In the genomic region with DNA sequence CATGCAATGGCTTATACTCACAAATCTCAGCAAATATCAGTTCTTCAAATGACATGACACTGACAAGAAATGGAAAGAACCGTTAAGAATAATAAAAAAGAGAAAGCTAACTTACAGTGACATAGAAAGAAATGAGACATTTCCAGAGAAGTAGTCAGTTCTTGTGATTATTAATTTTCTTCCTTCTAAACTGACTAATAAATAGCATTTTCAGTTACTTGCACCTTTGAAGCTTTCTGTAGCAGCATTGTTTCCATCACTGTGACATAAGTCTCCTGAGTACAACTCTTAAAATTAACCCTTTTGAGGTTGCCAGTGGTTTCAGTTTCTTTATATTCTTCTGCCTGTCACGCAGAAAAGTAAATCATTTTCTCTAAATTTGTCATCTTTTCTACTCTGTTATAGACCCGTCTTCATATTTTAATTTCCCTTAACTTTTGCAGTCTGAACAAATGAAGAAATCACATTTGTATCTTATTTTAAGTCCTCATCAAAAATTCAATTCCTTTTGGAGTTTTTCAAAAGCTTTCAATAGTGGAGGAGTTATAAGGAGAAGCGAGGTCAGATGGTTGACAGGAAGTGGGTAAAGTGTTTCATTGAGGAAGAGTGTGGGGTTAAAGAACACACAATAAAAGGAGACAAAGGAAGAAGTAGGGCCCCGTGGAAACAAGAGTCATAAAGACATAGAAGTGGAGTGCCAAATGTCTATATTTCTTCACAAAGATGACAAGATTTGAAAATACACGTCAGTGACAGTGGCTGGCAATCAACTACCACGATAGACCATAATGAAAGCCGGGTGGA, we compare ENCODE assay signal across 1 cellular context.
TF ChIP-seq lines count a peak whose summit lies in the region.

No MANE protein-coding gene starts in this region.

TF ChIP-seq in HepG2, 621 proteins besides CTCF, POLR2A, EP300 and RAD21 (continued from another document):
- TF ChIP-seq, protein P1, sequence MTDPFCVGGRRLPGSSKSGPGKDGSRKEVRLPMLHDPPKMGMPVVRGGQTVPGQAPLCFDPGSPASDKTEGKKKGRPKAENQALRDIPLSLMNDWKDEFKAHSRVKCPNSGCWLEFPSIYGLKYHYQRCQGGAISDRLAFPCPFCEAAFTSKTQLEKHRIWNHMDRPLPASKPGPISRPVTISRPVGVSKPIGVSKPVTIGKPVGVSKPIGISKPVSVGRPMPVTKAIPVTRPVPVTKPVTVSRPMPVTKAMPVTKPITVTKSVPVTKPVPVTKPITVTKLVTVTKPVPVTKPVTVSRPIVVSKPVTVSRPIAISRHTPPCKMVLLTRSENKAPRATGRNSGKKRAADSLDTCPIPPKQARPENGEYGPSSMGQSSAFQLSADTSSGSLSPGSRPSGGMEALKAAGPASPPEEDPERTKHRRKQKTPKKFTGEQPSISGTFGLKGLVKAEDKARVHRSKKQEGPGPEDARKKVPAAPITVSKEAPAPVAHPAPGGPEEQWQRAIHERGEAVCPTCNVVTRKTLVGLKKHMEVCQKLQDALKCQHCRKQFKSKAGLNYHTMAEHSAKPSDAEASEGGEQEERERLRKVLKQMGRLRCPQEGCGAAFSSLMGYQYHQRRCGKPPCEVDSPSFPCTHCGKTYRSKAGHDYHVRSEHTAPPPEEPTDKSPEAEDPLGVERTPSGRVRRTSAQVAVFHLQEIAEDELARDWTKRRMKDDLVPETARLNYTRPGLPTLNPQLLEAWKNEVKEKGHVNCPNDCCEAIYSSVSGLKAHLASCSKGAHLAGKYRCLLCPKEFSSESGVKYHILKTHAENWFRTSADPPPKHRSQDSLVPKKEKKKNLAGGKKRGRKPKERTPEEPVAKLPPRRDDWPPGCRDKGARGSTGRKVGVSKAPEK (CRISPR knock-in tag; IDR thresholded peaks at IDR 0.05; ENCODE audit: borderline replicate concordance) = no peak
- TF ChIP-seq MNT (IDR thresholded peaks at IDR 0.05) (no peak), ZNF572 (CRISPR knock-in tag; IDR thresholded peaks at IDR 0.05) (no peak), ATRX (CRISPR knock-in tag; IDR thresholded peaks at IDR 0.05; ENCODE audit: borderline replicate concordance) (no peak), ZNF672 (CRISPR knock-in tag; IDR thresholded peaks at IDR 0.05) (no peak), SALL1 (CRISPR knock-in tag; IDR thresholded peaks at IDR 0.05) (no peak), ZNF746 (CRISPR knock-in tag; IDR thresholded peaks at IDR 0.05) (no peak), KMT2A (CRISPR knock-in tag; IDR thresholded peaks at IDR 0.05) (no peak)
